In genomic region chr17:35825206-35825605, GRCh38 we compare ENCODE assay signal across 1 cellular context.
TF ChIP-seq lines count a peak whose summit lies in the region.

No MANE protein-coding gene starts in this region.

TF ChIP-seq in GM12878, 131 proteins besides CTCF, POLR2A, EP300 and RAD21:
- no peak for TF ChIP-seq POU2F2 (IDR thresholded peaks at IDR 0.05; ENCODE audit: borderline replicate concordance, low read depth, low read length)
- TF ChIP-seq CBX3 (IDR thresholded peaks at IDR 0.05; ENCODE audit: borderline replicate concordance, low read depth): no peak
- no peak for TF ChIP-seq HCFC1 (IDR thresholded peaks at IDR 0.05; ENCODE audit: low read length)
- no peak for TF ChIP-seq ASH2L (IDR thresholded peaks at IDR 0.05; ENCODE audit: borderline replicate concordance, low read depth)
- TF ChIP-seq ZNF207 (IDR thresholded peaks at IDR 0.05; ENCODE audit: borderline replicate concordance): no peak
- no peak for TF ChIP-seq CEBPZ (IDR thresholded peaks at IDR 0.05; ENCODE audit: low read depth, low read length)
- no peak for TF ChIP-seq CHD4 (IDR thresholded peaks at IDR 0.05)
